ENCODE assay signal across 12 cellular contexts in the genomic region with DNA sequence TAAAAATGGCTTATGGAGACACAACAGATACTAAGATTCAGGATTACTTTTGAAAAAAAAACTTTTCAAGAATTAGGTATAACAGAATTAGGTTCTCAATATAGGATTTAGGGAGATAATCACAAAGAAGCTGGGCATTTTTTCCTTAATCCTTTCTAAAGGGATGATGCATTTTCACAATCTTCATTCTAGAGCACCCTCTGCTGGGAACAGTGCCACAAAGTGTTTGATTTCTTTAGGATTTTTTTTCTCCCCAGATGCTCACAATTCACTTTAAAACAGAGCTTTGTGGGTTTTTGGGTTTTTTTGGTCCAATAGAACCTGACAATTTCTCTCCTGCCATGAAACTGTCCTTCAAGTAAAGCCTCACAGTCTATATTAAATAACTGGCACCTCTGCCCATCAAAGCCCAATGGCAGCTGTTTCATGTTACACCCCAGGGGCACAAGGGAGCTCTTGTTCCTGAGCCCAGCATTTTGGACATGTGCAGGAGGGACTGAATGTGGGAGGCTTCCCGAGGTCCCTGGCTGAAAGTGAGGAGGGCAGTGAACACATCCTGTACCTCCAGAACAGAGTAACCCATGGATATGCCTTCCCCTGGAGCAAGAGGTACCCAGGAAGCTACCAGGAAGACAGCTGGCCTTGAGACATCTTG. TPM values are rescaled to one million over a fixed set of nuclear protein-coding genes. Genes with fewer than 3 reads are reported as not detected.
DNase-seq lines count a peak whose midpoint lies in the region; ATAC-seq, FAIRE-seq and TF ChIP-seq lines count a peak whose summit lies in the region.
"Had no signal": no experiment of that assay in that cellular context is flagged by ENCODE, and none has a peak within 500 bp of the region (broad histone marks: within the 10 kb centered on the region; RNA-seq: fewer than 3 reads in every experiment).

No MANE protein-coding gene starts in this region.

- TF ChIP-seq POLR2A in K562 (conservative IDR thresholded peaks at IDR 0.05): no peak
- TF ChIP-seq POLR2A in erythroblast (IDR thresholded peaks at IDR 0.05; ENCODE audit: low read length): no peak

- 44% methylated on average over 1 of the region's 1 CpG for WGBS in K562 (ENCODE audit: insufficient coverage, low coverage, missing lambda C conversion rate)

- no peaks in the 10 kb centered on the region for H3K9me1 ChIP-seq in K562 (ENCODE audit: control insufficient read depth, insufficient read depth, low read length)

- TF ChIP-seq CTCF in C4-2B (conservative IDR thresholded peaks at IDR 0.05) (peak; percentile 39), MM.1S (IDR thresholded peaks at IDR 0.05; ENCODE audit: low read length) (no peak), K562 (IDR thresholded peaks at IDR 0.05 in 2 of 3, conservative IDR thresholded peaks at IDR 0.05 in 1 of 3; ENCODE audit: insufficient read depth in 2 of 3, low read depth in 1 of 3, low read length in 3 of 3) (peak in 1 of 3 experiments; percentile 33; a peak in 3 of 6 replicates)

- H3K9me2 ChIP-seq in MM.1S (replicated peaks; ENCODE audit: insufficient read depth, low read length): no peaks in the 10 kb centered on the region

- BruUV-seq in K562 (replicated peaks; lab: Mats Ljungman, UMichigan): no TSS peak

- no peak for TF ChIP-seq EP300 in K562 (IDR thresholded peaks at IDR 0.05; ENCODE audit: low read length)

- H3K9ac ChIP-seq in MM.1S (ENCODE audit: low read length) (no peak overlapping the region), K562 (ENCODE audit: insufficient read depth in 1 of 2, low read depth in 2 of 2, low read length in 2 of 2) (no peak overlapping the region)

- H3F3A ChIP-seq in MM.1S (ENCODE audit: insufficient read depth, low read length): no peaks in the 10 kb centered on the region

- in situ Hi-C loops in K562 (cut with MboI): no loop called here

- DNase-seq in MM.1S: peak; percentile 15
- no peak for DNase-seq in K562 (ENCODE audit: extremely low read depth in 1 of 4, low spot score in 3 of 4)
- peak; percentile 54 for DNase-seq in middle frontal gyrus (ENCODE audit: extremely low spot score, low spot score)
- no peak for DNase-seq in activated gamma-delta T cell (lab: John Stamatoyannopoulos, UW)
- DNase-seq in erythroblast (lab: John Stamatoyannopoulos, UW): no peak
- DNase-seq in activated T-cell treated with anti-CD3 and anti-CD28 coated beads for 4 hours: no peak
- no peak for DNase-seq in activated CD4-positive, alpha-beta T cell treated with anti-CD3 and anti-CD28 coated beads for 4 hours
- DNase-seq: effector CD8-positive, alpha-beta T cell; stimulated activated CD4-positive, alpha-beta T cell treated with anti-CD3 and anti-CD28 coated beads, Interleukin-12 subunit alpha, Interleukin-12 subunit beta, amount 100 ng/mL, for 4 hours; T-helper 9 cell had no signal

- POLR2A ChIA-PET in K562 (lab: Yijun Ruan, JAX): no interaction called here

- no peak for ATAC-seq in K562

- H3K27ac ChIP-seq in C4-2B (no peak overlapping the region), MM.1S (ENCODE audit: low read length) (no peak overlapping the region), K562 (ENCODE audit: extremely low read depth, low read depth, low read length) (no peak overlapping the region)

- TF ChIP-seq RAD21 in K562 (CRISPR knock-in tag; conservative IDR thresholded peaks at IDR 0.05 in 1 of 2, IDR thresholded peaks at IDR 0.05 in 1 of 2): peak; percentile 30 to 40; a peak in 2 of 4 replicates

- H4K20me1 ChIP-seq in MM.1S (ENCODE audit: insufficient read depth, low read length) (no peaks in the 10 kb centered on the region), K562 (replicated peaks; ENCODE audit: control insufficient read depth, insufficient read depth, low read length) (no peaks in the 10 kb centered on the region)

- H3K27me3 ChIP-seq in MM.1S (replicated peaks; ENCODE audit: insufficient read depth, low read length) (no peaks in the 10 kb centered on the region), K562 (ENCODE audit: control insufficient read depth in 2 of 2, insufficient read depth in 2 of 2, low read length in 2 of 2) (no peaks in the 10 kb centered on the region)

- H3K36me3 ChIP-seq in MM.1S (replicated peaks; ENCODE audit: insufficient read depth, low read length) (no peaks in the 10 kb centered on the region), K562 (ENCODE audit: control insufficient read depth, insufficient read depth, low read length) (peaks cover 66% of the 10 kb centered on the region)

- intact Hi-C loops in K562 (cut with micrococcal nuclease): loop anchor here (2.0 kb wide), 1 partner anchor 276 kb away; no protein-coding TSS in a partner anchor

- CTCF ChIA-PET in K562 (lab: Yijun Ruan, JAX; ENCODE audit: low intra/inter-chr PET ratio): interaction anchor here (1.2 to 1.8 kb wide), 2 partner anchors 275 to 278 kb away, joined by 3 to 9 read pairs; no protein-coding TSS in a partner anchor

- H2AFZ ChIP-seq in MM.1S (ENCODE audit: low read length) (no peak overlapping the region), K562 (ENCODE audit: low read depth, low read length) (no peak overlapping the region)

- H3K4me3 ChIP-seq in MM.1S (ENCODE audit: low read length) (no peak overlapping the region), K562 (no peak overlapping the region)

- H3K9me3 ChIP-seq in MM.1S (replicated peaks; ENCODE audit: insufficient read depth, low read length) (no peaks in the 10 kb centered on the region), K562 (replicated peaks; ENCODE audit: control insufficient read depth, insufficient read depth, low read depth, low read length) (no peaks in the 10 kb centered on the region)

- no peak overlapping the region for H3K4me2 ChIP-seq in MM.1S (ENCODE audit: low read depth, low read length)
- no peak overlapping the region for H3K4me2 ChIP-seq in K562 (ENCODE audit: insufficient read depth, low read length)

- no peak for FAIRE-seq in K562 (lab: Jason Lieb, UNC)
- FAIRE-seq: GM18507 had no signal

- H3K79me2 ChIP-seq in MM.1S (ENCODE audit: low read length): no peaks in the 10 kb centered on the region
- no peaks in the 10 kb centered on the region for H3K79me2 ChIP-seq in K562 (ENCODE audit: control insufficient read depth, insufficient read depth, low read length)

- H3K4me1 ChIP-seq in MM.1S (ENCODE audit: low read length) (0 out of 2 replicates have a peak, but pooled peaks cover 7% of the 10 kb centered on the region), K562 (replicated peaks in 1 of 2; ENCODE audit: control insufficient read depth in 2 of 2, insufficient read depth in 2 of 2, low read length in 2 of 2) (peaks cover 0 to 4% of the 10 kb centered on the region in 2 experiments; a peak in 1 of 5 replicates)

TF ChIP-seq in K562, 482 proteins besides CTCF, POLR2A, EP300 and RAD21 (continues in another document):
- TF ChIP-seq, protein P1, sequence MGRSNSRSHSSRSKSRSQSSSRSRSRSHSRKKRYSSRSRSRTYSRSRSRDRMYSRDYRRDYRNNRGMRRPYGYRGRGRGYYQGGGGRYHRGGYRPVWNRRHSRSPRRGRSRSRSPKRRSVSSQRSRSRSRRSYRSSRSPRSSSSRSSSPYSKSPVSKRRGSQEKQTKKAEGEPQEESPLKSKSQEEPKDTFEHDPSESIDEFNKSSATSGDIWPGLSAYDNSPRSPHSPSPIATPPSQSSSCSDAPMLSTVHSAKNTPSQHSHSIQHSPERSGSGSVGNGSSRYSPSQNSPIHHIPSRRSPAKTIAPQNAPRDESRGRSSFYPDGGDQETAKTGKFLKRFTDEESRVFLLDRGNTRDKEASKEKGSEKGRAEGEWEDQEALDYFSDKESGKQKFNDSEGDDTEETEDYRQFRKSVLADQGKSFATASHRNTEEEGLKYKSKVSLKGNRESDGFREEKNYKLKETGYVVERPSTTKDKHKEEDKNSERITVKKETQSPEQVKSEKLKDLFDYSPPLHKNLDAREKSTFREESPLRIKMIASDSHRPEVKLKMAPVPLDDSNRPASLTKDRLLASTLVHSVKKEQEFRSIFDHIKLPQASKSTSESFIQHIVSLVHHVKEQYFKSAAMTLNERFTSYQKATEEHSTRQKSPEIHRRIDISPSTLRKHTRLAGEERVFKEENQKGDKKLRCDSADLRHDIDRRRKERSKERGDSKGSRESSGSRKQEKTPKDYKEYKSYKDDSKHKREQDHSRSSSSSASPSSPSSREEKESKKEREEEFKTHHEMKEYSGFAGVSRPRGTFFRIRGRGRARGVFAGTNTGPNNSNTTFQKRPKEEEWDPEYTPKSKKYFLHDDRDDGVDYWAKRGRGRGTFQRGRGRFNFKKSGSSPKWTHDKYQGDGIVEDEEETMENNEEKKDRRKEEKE (IDR thresholded peaks at IDR 0.05; ENCODE audit: borderline replicate concordance in 1 of 2, control insufficient read depth in 1 of 2, low read depth in 2 of 2, low read length in 1 of 2): no peak

RNA-seq across cellular contexts. Expression of gene PREP, which starts 39.7 kb away (rescaled TPM):
- 39.0 and 76.5 TPM in 2 replicates for total RNA-seq in K562 (2011; cell fraction: chromatin; rRNA removed; ENCODE audit: low replicate concordance)
- total RNA-seq in K562 (2011; cell fraction: nucleolus; rRNA removed): 18.8 and 23.4 TPM in 2 replicates
- 43.5 and 68.7 TPM in 2 replicates for total RNA-seq in K562 (2011; cell fraction: nucleoplasm; rRNA removed)
- total RNA-seq in K562 (2014; rRNA removed): 22.4 and 22.7 TPM in 2 replicates
- total RNA-seq in K562 (2014; rRNA removed; fragmentation: Illumina TruSeq; extraction: Trizol): 33.8 and 33.9 TPM in 2 replicates
- total RNA-seq in K562 (2015; rRNA removed; fragmentation: Illumina TruSeq; extraction: Trizol): 27.0 and 28.3 TPM in 2 replicates
- total RNA-seq in K562 (2021): 54.7 and 58.3 TPM in 2 replicates
- polyA plus RNA-seq in K562 (2011; rRNA removed): 21.5 and 26.2 TPM in 2 replicates
- 15.1 and 25.2 TPM in 2 replicates for polyA plus RNA-seq in K562 (2011; cell fraction: cytosol; rRNA removed)
- polyA plus RNA-seq in K562 (2011; cell fraction: nucleus; rRNA removed): 24.9 and 27.3 TPM in 2 replicates
- polyA plus RNA-seq in K562 (2012): 31.8 and 42.1 TPM in 2 replicates
- polyA plus RNA-seq in K562 (2014; fragmentation: Illumina TruSeq; extraction: Trizol): 56.7 and 60.8 TPM in 2 replicates
- 10 to 100 TPM; 14.1 to 18.6 TPM for polyA plus RNA-seq in K562 (2014; fragmentation: Nextera tagmentation; extraction: Ambion mirVana)
- polyA plus RNA-seq in K562 (2014; rRNA removed): 28.2 and 30.0 TPM in 2 replicates
- polyA minus RNA-seq in K562 (2011; rRNA and poly(A)+ RNA removed): 43.8 and 56.0 TPM in 2 replicates
- polyA minus RNA-seq in K562 (2011; cell fraction: cytosol; rRNA and poly(A)+ RNA removed): 26.1 and 28.8 TPM in 2 replicates
- polyA minus RNA-seq in K562 (2011; cell fraction: nucleus; rRNA and poly(A)+ RNA removed): 22.5 and 32.8 TPM in 2 replicates

Comparison
In these comparisons a context has a peak if more than half of its experiments do, and no peak if none do; other contexts are left out.
1. DNase-seq: peak in MM.1S (single experiment) and middle frontal gyrus (single experiment); none in K562 (0 of 4), activated gamma-delta T cell (single experiment), erythroblast (0 of 2), activated T-cell treated with anti-CD3 and anti-CD28 coated beads for 4 hours (single experiment) and activated CD4-positive, alpha-beta T cell treated with anti-CD3 and anti-CD28 coated beads for 4 hours (0 of 2).